25 cellular contexts compared by ENCODE assay signal in the genomic region with DNA sequence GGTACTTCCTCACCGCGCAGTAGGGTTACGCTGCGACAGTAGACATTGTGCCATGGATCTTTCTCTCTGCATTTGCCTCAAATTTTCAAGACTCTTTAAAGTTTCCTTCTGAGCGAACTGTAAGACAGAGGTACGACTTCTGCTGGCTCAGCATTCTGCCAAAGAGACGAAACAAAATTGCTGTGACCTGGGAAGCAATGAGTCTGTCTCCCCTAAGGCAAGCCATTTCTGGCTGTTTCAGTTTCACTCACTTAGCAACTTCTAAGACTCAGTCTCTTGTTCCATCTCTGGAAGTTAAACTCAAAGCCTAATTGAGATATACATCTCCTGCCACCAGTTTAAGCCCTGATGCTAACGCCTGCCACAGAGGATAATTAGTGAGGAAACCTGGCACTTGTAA.
"Had no signal": no experiment of that assay in that cellular context is flagged by ENCODE, and none has a peak within 500 bp of the region (broad histone marks: within the 10 kb centered on the region; RNA-seq: fewer than 3 reads in every experiment).

No MANE protein-coding gene starts in this region.

- H3K27me3 ChIP-seq: esophagus muscularis mucosa, foreskin keratinocyte, gastroesophageal sphincter, heart left ventricle, hepatocyte, left lung, neutrophil, sigmoid colon, stomach, thyroid gland, vagina had no signal

- H3K36me3 ChIP-seq: esophagus muscularis mucosa, gastroesophageal sphincter, heart left ventricle, left lung, neutrophil, sigmoid colon, stomach, thyroid gland, vagina had no signal

- FAIRE-seq: endothelial cell of umbilical vein had no signal

- H2AFZ ChIP-seq: hepatocyte, parathyroid adenoma had no signal

- H3K4me2 ChIP-seq: hepatocyte had no signal

- H3K9ac ChIP-seq: parathyroid adenoma had no signal

- H3K79me2 ChIP-seq: hepatocyte, parathyroid adenoma had no signal

- DNase-seq: dermis blood vessel endothelial cell; effector memory CD4-positive, alpha-beta T cell; foreskin keratinocyte; heart left ventricle; left cardiac atrium; left lung; mesenchymal stem cell; mucosa of descending colon; naive B cell; sigmoid colon; stimulated activated CD4-positive, alpha-beta T cell treated with anti-CD3 and anti-CD28 coated beads, Interleukin-2, amount 100 ng/mL, for 24 hours; stimulated activated CD4-positive, alpha-beta T cell treated with anti-CD3 and anti-CD28 coated beads, Interleukin-4, amount 100 ng/mL, for 24 hours; stimulated activated naive CD4-positive, alpha-beta T cell treated with Interleukin-2 at 50 U/mL for 16 hours; stomach; thyroid gland; trophoblast cell had no signal

- H3K4me3 ChIP-seq: esophagus muscularis mucosa, gastroesophageal sphincter, heart left ventricle, hepatocyte, left lung, mucosa of descending colon, sigmoid colon, stomach, thyroid gland, vagina had no signal

- H3K9me3 ChIP-seq: gastroesophageal sphincter, mucosa of descending colon, neutrophil, sigmoid colon, thyroid gland, vagina had no signal

- H3K4me1 ChIP-seq: esophagus muscularis mucosa, foreskin keratinocyte, gastroesophageal sphincter, heart left ventricle, left lung, parathyroid adenoma, sigmoid colon, stomach, thyroid gland, vagina had no signal

- ATAC-seq: foreskin keratinocyte; gastroesophageal sphincter; heart left ventricle; left cardiac atrium; left lung; mucosa of descending colon; natural killer cell treated with Interleukin-12 subunit alpha and Interleukin-12 subunit beta and Interleukin-15 and Interleukin-18, amount 100 ng/mL, for 72 hours; stimulated activated effector memory CD8-positive, alpha-beta T cell treated with anti-CD3 and anti-CD28 coated beads, Interleukin-12 subunit alpha, Interleukin-12 subunit beta, amount 100 ng/mL, for 72 hours had no signal

- H3K27ac ChIP-seq: esophagus muscularis mucosa, foreskin keratinocyte, gastroesophageal sphincter, heart left ventricle, hepatocyte, left lung, neutrophil, parathyroid adenoma, sigmoid colon, stomach, thyroid gland, vagina had no signal
